ENCODE assay signal across 27 cellular contexts in the genomic region with DNA sequence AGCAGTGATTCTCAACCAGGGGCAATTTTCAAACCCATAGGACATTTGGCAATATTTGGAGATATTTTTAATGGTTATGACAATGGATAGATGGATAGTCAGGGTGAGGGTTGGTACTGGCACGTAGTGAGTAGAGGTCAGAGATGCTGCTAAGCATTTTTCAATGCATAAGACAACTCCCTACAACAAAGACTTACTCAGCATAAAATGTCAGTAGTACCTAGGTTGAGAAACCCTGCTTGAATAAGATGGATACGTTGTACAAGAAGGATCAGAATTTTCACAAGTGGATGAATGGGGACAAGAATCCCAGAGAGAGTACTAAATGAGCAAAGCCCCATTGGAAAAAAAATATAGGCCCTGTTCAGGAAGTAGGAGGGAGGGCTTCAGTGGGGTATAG.
"Had no signal": no experiment of that assay in that cellular context is flagged by ENCODE, and none has a peak within 500 bp of the region (broad histone marks: within the 10 kb centered on the region; RNA-seq: fewer than 3 reads in every experiment).

No MANE protein-coding gene starts in this region.

- H3K9me3 ChIP-seq: colonic mucosa, esophagus squamous epithelium, gastrocnemius medialis, lower lobe of right lung had no signal

- H3K4me3 ChIP-seq: colonic mucosa, esophagus squamous epithelium, gastrocnemius medialis, heart right ventricle, left lung, lower lobe of right lung, mucosa of descending colon had no signal

- H3K36me3 Mint-ChIP-seq: mesothelial cell of epicardium had no signal

- H3K4me3 Mint-ChIP-seq: dendritic cell treated with granulocyte-macrophage colony-stimulating factor and Interleukin-4, amounts not matched to agents 40 ng/mL and 50 ng/mL, for 4 days; effector memory CD8-positive, alpha-beta T cell; endodermal cell; mesothelial cell of epicardium had no signal

- ATAC-seq: effector memory CD8-positive, alpha-beta T cell; esophagus mucosa; gastrocnemius medialis; heart right ventricle; left cardiac atrium; left lung; left ventricle myocardium superior; lower lobe of right lung; mucosa of descending colon had no signal

- H3K27ac Mint-ChIP-seq: dendritic cell treated with granulocyte-macrophage colony-stimulating factor and Interleukin-4, amounts not matched to agents 40 ng/mL and 50 ng/mL, for 4 days; effector memory CD8-positive, alpha-beta T cell; endodermal cell; mesothelial cell of epicardium had no signal

- H3K4me1 Mint-ChIP-seq: mesothelial cell of epicardium had no signal

- H3K9me3 Mint-ChIP-seq: dendritic cell treated with granulocyte-macrophage colony-stimulating factor and Interleukin-4, amounts not matched to agents 40 ng/mL and 50 ng/mL, for 4 days; effector memory CD8-positive, alpha-beta T cell; endodermal cell had no signal

- FAIRE-seq: endometrium, islet of Langerhans, keratinocyte had no signal

- H3K27me3 ChIP-seq: colonic mucosa, esophagus squamous epithelium, gastrocnemius medialis, heart right ventricle, left lung had no signal

- H3K27ac ChIP-seq: colonic mucosa, epithelial cell of prostate, esophagus squamous epithelium, gastrocnemius medialis, heart right ventricle, left lung, lower lobe of right lung had no signal

- H3K36me3 ChIP-seq: colonic mucosa, esophagus squamous epithelium, gastrocnemius medialis, heart right ventricle, left lung, lower lobe of right lung had no signal

- DNase-seq: colonic mucosa; cortex of kidney; effector CD8-positive, alpha-beta T cell; effector memory CD8-positive, alpha-beta T cell; endodermal cell; erythroblast; esophagus squamous epithelium; foreskin fibroblast; foreskin melanocyte; gastrocnemius medialis; glutamatergic neuron; head of caudate nucleus; heart right ventricle; hippocampal formation; left cardiac atrium; left lung; left ventricle myocardium superior; lower lobe of right lung; mesenchymal stem cell; mucosa of descending colon had no signal

- H3K4me1 ChIP-seq: colonic mucosa, left lung, lower lobe of right lung had no signal
